Comparison of ENCODE assay signal across 6 cellular contexts in the genomic region with DNA sequence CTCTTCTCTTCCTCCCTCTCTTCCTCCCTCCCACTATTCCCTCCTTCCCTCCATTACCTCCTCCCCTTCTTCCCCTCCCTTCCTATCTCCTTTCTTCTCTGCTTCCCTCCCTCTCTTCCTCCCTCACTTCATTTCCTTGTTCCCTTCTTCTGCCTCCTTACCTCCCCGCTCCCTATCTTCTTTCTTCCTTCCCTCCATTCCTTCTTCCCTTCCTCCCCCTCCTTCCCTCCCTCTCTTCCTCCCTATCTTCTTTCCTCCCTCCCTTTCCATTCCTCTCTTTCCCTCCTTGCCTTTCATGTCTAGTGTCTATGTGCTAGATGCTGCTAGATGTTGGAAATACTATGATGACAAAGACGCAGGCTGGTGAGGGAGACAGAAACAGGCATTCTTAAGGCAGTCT.
"Had no signal": no experiment of that assay in that cellular context is flagged by ENCODE, and none has a peak within 500 bp of the region (broad histone marks: within the 10 kb centered on the region; RNA-seq: fewer than 3 reads in every experiment).

No MANE protein-coding gene starts in this region.

- H3K9ac ChIP-seq: KMS-11 had no signal

- H3K4me2 ChIP-seq: KMS-11 had no signal

- FAIRE-seq: HTR-8/SVneo had no signal

- H3K27ac ChIP-seq: HL-60, KMS-11 had no signal

- DNase-seq: Karpas-422, KBM-7, KG1 had no signal
